In the genomic region with DNA sequence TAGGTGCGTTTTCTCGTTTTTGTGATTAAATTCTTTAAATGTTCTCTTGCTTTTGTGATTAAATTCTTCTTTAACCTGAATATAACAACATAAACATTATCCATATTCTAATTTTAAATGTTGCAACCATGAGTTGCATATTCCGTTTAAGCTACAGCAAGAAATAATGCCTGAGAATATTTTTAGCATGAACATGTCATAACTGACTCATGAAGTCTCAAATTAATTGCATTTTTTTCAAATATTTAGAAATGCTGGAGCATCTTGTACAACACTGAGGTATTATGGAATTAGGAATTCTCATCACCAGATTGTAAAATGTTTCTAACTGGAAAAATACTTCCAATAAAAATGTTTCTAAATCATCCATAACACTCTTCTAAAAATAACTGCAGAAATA, we compare ENCODE assay signal across 16 cellular contexts. TPM values are rescaled to one million over a fixed set of nuclear protein-coding genes. Genes with fewer than 3 reads are reported as not detected.
A peak's percentile ranks its signal among the peaks of the same experiment; 100 is the strongest.
DNase-seq lines count a peak whose midpoint lies in the region; ATAC-seq, FAIRE-seq and TF ChIP-seq lines count a peak whose summit lies in the region.
"Had no signal": no experiment of that assay in that cellular context is flagged by ENCODE, and none has a peak within 500 bp of the region (broad histone marks: within the 10 kb centered on the region; RNA-seq: fewer than 3 reads in every experiment).

No MANE protein-coding gene starts in this region.

- H3K27ac Mint-ChIP-seq in HFFc6, result peak overlapping the region; percentile 73
- H3K27ac Mint-ChIP-seq: activated B cell treated with CpG ODN at 0.5 μM for 24 hours; activated naive CD4-positive, alpha-beta T cell treated with anti-CD3 and anti-CD28 coated beads, Interleukin-2, amount 50 U/mL, for 24 hours had no signal

- no peak for ATAC-seq in A549

- TF ChIP-seq CTCF in A549 (IDR thresholded peaks at IDR 0.05) (no peak), HFFc6 (IDR thresholded peaks at IDR 0.05) (no peak)

- no peak for TF ChIP-seq RAD21 in A549 (conservative IDR thresholded peaks at IDR 0.05 in 1 of 2, IDR thresholded peaks at IDR 0.05 in 1 of 2)

- no peaks in the 10 kb centered on the region for H3K9me3 Mint-ChIP-seq in HFFc6

- H3K4me3 ChIP-seq in A549, result no peak overlapping the region
- H3K4me3 ChIP-seq: suprapubic skin had no signal

- peaks cover 8% of the 10 kb centered on the region; the same call in 1 of the 3 replicates for H3K9me3 ChIP-seq in A549
- H3K9me3 ChIP-seq: suprapubic skin had no signal

- H3K4me3 Mint-ChIP-seq in HFFc6, result peak overlapping the region; percentile 76
- H3K4me3 Mint-ChIP-seq: activated B cell treated with CpG ODN at 0.5 μM for 24 hours; activated naive CD4-positive, alpha-beta T cell treated with anti-CD3 and anti-CD28 coated beads, Interleukin-2, amount 50 U/mL, for 24 hours had no signal

- CTCF ChIA-PET in A549 (lab: Yijun Ruan, JAX), result no interaction called here

- H3K27ac ChIP-seq in A549, result no peak overlapping the region

- no peak for DNase-seq in A549 (ENCODE audit: low read depth in 1 of 2, low spot score in 1 of 2)
- peak; percentile 60 for DNase-seq in HFFc6
- DNase-seq in amniotic stem cell (lab: John Stamatoyannopoulos, UW), result peak; percentile 36
- DNase-seq in hepatic stellate cell (ENCODE audit: low spot score), result peak; percentile 27
- DNase-seq in NCI-H345 (lab: John Stamatoyannopoulos, UW), result no peak
- no peak for DNase-seq in activated CD4-positive, alpha-beta T cell treated with anti-CD3 and anti-CD28 coated beads, Interleukin-2, amount 50 U/mL, for 4 hours
- no peak for DNase-seq in G401 (ENCODE audit: low spot score)
- DNase-seq in NK-92 treated with Interleukin-12 subunit alpha and Interleukin-12 subunit beta, amount 100 ng/mL, for 24 hours (lab: John Stamatoyannopoulos, UW), result no peak
- DNase-seq: activated B cell treated with CpG ODN at 0.5 μM for 24 hours; NCI-H1105; NCI-H446; stimulated activated CD4-positive, alpha-beta T cell treated with anti-CD3 and anti-CD28 coated beads, Interleukin-15, amount 100 ng/mL, for 24 hours; T-helper 1 cell had no signal

- peak overlapping the region; percentile 27 for H3K4me2 ChIP-seq in A549

- TF ChIP-seq POLR2A in A549 (IDR thresholded peaks at IDR 0.05; ENCODE audit: low read length), result no peak

- 69% methylated on average over 3 of the region's 3 CpGs for WGBS in A549 (ENCODE audit: missing lambda C conversion rate)

- H3K36me3 Mint-ChIP-seq in HFFc6 (ENCODE audit: low read depth), result no peaks in the 10 kb centered on the region

- no peaks in the 10 kb centered on the region; the same call in 1 of the 2 replicates for H3K27me3 Mint-ChIP-seq in HFFc6 (ENCODE audit: insufficient read depth)
- H3K27me3 Mint-ChIP-seq: activated B cell treated with CpG ODN at 0.5 μM for 24 hours; activated naive CD4-positive, alpha-beta T cell treated with anti-CD3 and anti-CD28 coated beads, Interleukin-2, amount 50 U/mL, for 24 hours had no signal

- peak; percentile 56 for FAIRE-seq in A549 (lab: Jason Lieb, UNC)
- FAIRE-seq: HTR-8/SVneo had no signal

- TF ChIP-seq EP300 in A549 (IDR thresholded peaks at IDR 0.05), result no peak

- in situ Hi-C loops in G401 (cut with HindIII; ENCODE audit: low sequenced_read_pairs), result no loop called here

- peaks cover 51% of the 10 kb centered on the region for H3K4me1 Mint-ChIP-seq in HFFc6 (ENCODE audit: low read depth)

- peaks cover 22% of the 10 kb centered on the region for H3K4me1 ChIP-seq in A549

- POLR2A ChIA-PET in A549 (lab: Yijun Ruan, JAX), result no interaction called here

TF ChIP-seq in A549, 52 proteins besides CTCF, POLR2A, EP300 and RAD21:
- TF ChIP-seq, protein P1, sequence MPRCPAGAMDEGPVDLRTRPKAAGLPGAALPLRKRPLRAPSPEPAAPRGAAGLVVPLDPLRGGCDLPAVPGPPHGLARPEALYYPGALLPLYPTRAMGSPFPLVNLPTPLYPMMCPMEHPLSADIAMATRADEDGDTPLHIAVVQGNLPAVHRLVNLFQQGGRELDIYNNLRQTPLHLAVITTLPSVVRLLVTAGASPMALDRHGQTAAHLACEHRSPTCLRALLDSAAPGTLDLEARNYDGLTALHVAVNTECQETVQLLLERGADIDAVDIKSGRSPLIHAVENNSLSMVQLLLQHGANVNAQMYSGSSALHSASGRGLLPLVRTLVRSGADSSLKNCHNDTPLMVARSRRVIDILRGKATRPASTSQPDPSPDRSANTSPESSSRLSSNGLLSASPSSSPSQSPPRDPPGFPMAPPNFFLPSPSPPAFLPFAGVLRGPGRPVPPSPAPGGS (IDR thresholded peaks at IDR 0.05), result no peak
- TF ChIP-seq HOXB5 (CRISPR knock-in tag; IDR thresholded peaks at IDR 0.05), result no peak
- no peak for TF ChIP-seq PHF8 (IDR thresholded peaks at IDR 0.05; ENCODE audit: borderline replicate concordance, low read depth)
- TF ChIP-seq, protein P2, sequence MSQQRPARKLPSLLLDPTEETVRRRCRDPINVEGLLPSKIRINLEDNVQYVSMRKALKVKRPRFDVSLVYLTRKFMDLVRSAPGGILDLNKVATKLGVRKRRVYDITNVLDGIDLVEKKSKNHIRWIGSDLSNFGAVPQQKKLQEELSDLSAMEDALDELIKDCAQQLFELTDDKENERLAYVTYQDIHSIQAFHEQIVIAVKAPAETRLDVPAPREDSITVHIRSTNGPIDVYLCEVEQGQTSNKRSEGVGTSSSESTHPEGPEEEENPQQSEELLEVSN (IDR thresholded peaks at IDR 0.05; ENCODE audit: borderline replicate concordance, low read depth), result no peak
- TF ChIP-seq ESRRA (IDR thresholded peaks at IDR 0.05; ENCODE audit: borderline replicate concordance, low read length), result no peak
- no peak for TF ChIP-seq EHF (CRISPR knock-in tag; IDR thresholded peaks at IDR 0.05)
- TF ChIP-seq, protein P3, sequence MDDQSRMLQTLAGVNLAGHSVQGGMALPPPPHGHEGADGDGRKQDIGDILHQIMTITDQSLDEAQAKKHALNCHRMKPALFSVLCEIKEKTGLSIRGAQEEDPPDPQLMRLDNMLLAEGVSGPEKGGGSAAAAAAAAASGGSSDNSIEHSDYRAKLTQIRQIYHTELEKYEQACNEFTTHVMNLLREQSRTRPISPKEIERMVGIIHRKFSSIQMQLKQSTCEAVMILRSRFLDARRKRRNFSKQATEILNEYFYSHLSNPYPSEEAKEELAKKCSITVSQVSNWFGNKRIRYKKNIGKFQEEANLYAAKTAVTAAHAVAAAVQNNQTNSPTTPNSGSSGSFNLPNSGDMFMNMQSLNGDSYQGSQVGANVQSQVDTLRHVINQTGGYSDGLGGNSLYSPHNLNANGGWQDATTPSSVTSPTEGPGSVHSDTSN (IDR thresholded peaks at IDR 0.05), result no peak
- TF ChIP-seq HOXB13 (CRISPR knock-in tag; IDR thresholded peaks at IDR 0.05; ENCODE audit: low read depth), result no peak
- no peak for TF ChIP-seq JUNB (IDR thresholded peaks at IDR 0.05)
- no peak for TF ChIP-seq CBX2 (IDR thresholded peaks at IDR 0.05; ENCODE audit: borderline replicate concordance, low read depth)
- TF ChIP-seq ZFP36 (IDR thresholded peaks at IDR 0.05; ENCODE audit: borderline replicate concordance, partially characterized antibody), result no peak
- no peak for TF ChIP-seq RNF2 (IDR thresholded peaks at IDR 0.05; ENCODE audit: borderline replicate concordance, low read depth)
- no peak for TF ChIP-seq TFCP2L1 (CRISPR knock-in tag; IDR thresholded peaks at IDR 0.05)
- no peak for TF ChIP-seq ZSCAN20 (CRISPR knock-in tag; IDR thresholded peaks at IDR 0.05)
TF ChIP-seq in A549: peak in this region for 0.

RNA-seq across cellular contexts. Expression of a gene that starts 14.7 kb away (rescaled TPM):
- polyA plus RNA-seq in A549 (2011; rRNA removed), result 33.4 and 38.7 TPM in 2 replicates
- polyA plus RNA-seq in A549 (2012; cell fraction: cytosol; rRNA removed), result 5.9 and 6.5 TPM in 2 replicates
- 4.2 and 6.9 TPM in 2 replicates for polyA plus RNA-seq in A549 (2012; cell fraction: nucleus; rRNA removed)
- 34.0 to 38.0 TPM (median 36.4 TPM) in 3 replicates for polyA plus RNA-seq in A549 (2017; fragmentation: RNase III; extraction: RNeasy Plus Mini Kit Qiagen cat#74134 plus additional on column Dnase treatment)
- polyA minus RNA-seq in A549 (2011; rRNA and poly(A)+ RNA removed), result 28.9 and 30.0 TPM in 2 replicates
- total RNA-seq in HFFc6 (2021; fragmentation: NEBNext Ultra II Directional; extraction: Animal tissue kit (Norgen Biotek cat#: 25700)), result 10 to 100 TPM; 41.6 to 54.3 (median 51.7) TPM
- 13.8 and 24.0 TPM in 2 replicates for total RNA-seq in G401 (2014; rRNA removed; shearing (Covaris generic))

Comparison
In these comparisons a context has a peak if more than half of its experiments do, and no peak if none do; other contexts are left out.
1. DNase-seq: peak in HFFc6 (single experiment), amniotic stem cell (single experiment) and hepatic stellate cell (single experiment); none in A549 (0 of 2), NCI-H345 (single experiment), activated CD4-positive, alpha-beta T cell treated with anti-CD3 and anti-CD28 coated beads, Interleukin-2, amount 50 U/mL, for 4 hours (0 of 2), G401 (single experiment) and NK-92 treated with Interleukin-12 subunit alpha and Interleukin-12 subunit beta, amount 100 ng/mL, for 24 hours (single experiment).